8 cellular contexts compared by ENCODE assay signal in genomic region chr11:1308745-1309497, GRCh38. TPM values are rescaled to one million over a fixed set of nuclear protein-coding genes. Genes with fewer than 3 reads are reported as not detected.
DNase-seq lines count a peak whose midpoint lies in the region; ATAC-seq and TF ChIP-seq lines count a peak whose summit lies in the region.

No MANE protein-coding gene starts in this region.

- POLR2A ChIA-PET in CD4-positive, alpha-beta T cell (lab: Charles Lee) = interaction anchor here (1.0 to 2.2 kb wide), 11 partner anchors 9 to 266 kb away, joined by 3 to 21 read pairs (median 4); partner anchors contain the start of gene BRSK2

- TF ChIP-seq CTCF in CD4-positive, alpha-beta T cell (IDR thresholded peaks at IDR 0.05) = no peak

- H3K4me1 ChIP-seq in subcutaneous abdominal adipose tissue (ENCODE audit: control insufficient read depth in 5 of 5, insufficient read depth in 5 of 5, low read length in 5 of 5) = peaks cover 2 to 55% (median 37%) of the 10 kb centered on the region in 5 donors

- intact Hi-C loops in CD4-positive, alpha-beta T cell (cut with DNase I, micrococcal nuclease) = loop anchor here in 1 of 2 experiments (1.0 to 5.0 kb wide), 3 partner anchors 44 to 263 kb away; partner anchors contain the start of gene DUSP8

- peak overlapping the region in 4 of 5 donors; percentile 74 to 82 (median 80) for H3K9ac ChIP-seq in subcutaneous abdominal adipose tissue (ENCODE audit: low read length in 5 of 5)

- no peaks in the 10 kb centered on the region for H3K27me3 Mint-ChIP-seq in CD4-positive, alpha-beta T cell

- H3K4me3 Mint-ChIP-seq in CD4-positive, alpha-beta T cell = peak overlapping the region; percentile 87

- peak overlapping the region; percentile 48 for H3K27ac ChIP-seq in CD4-positive, alpha-beta T cell (ENCODE audit: low read depth, low read length)
- H3K27ac ChIP-seq in angular gyrus (ENCODE audit: low read depth, low read length) (peak overlapping the region; percentile 95), subcutaneous abdominal adipose tissue (ENCODE audit: low read depth, low read length) (peak overlapping the region; percentile 84)

- peak; percentile 16 for ATAC-seq in CD4-positive, alpha-beta T cell (ENCODE audit: poor library complexity)
- ATAC-seq in GM19463 (IDR thresholded peaks at IDR 0.05; ENCODE audit: unreplicated experiment) (peak; percentile 45), HG03469 (IDR thresholded peaks at IDR 0.05; ENCODE audit: unreplicated experiment) (peak; percentile 5)

- CTCF ChIA-PET in CD4-positive, alpha-beta T cell (lab: Charles Lee) = interaction anchor here (0.6 kb wide), 1 partner anchor 8 kb away, joined by 4 read pairs; no protein-coding TSS in a partner anchor

- peak overlapping the region; percentile 54 to 89 (median 70) for H3K4me3 ChIP-seq in subcutaneous abdominal adipose tissue (ENCODE audit: low read depth in 1 of 5, low read length in 5 of 5)

- H3K36me3 ChIP-seq in subcutaneous abdominal adipose tissue (ENCODE audit: control insufficient read depth in 5 of 5, insufficient read depth in 5 of 5, low read length in 5 of 5) = peaks cover 0 to 16% (median 7%) of the 10 kb centered on the region in 5 donors

- H3K27me3 ChIP-seq in CD4-positive, alpha-beta T cell (ENCODE audit: control insufficient read depth, insufficient read depth, low read length) = no peaks in the 10 kb centered on the region
- H3K27me3 ChIP-seq in subcutaneous abdominal adipose tissue (ENCODE audit: control insufficient read depth in 5 of 5, insufficient read depth in 4 of 5, low read length in 5 of 5) = no peaks in the 10 kb centered on the region

- peak in 1 of 10 experiments; percentile 38 for DNase-seq in CD4-positive, alpha-beta T cell
- DNase-seq in iris pigment epithelial cell (ENCODE audit: low read depth) = peak; percentile 24
- DNase-seq in NCI-H2227 treated with DMSO at 0.1 percent for 48 hours (lab: John Stamatoyannopoulos, UW) = no peak
- no peak for DNase-seq in amniotic stem cell (lab: John Stamatoyannopoulos, UW)

- H3K4me1 Mint-ChIP-seq in CD4-positive, alpha-beta T cell (ENCODE audit: low read depth) = peaks cover 54% of the 10 kb centered on the region

- H3K9me3 Mint-ChIP-seq in CD4-positive, alpha-beta T cell = no peaks in the 10 kb centered on the region

- H3K36me3 Mint-ChIP-seq in CD4-positive, alpha-beta T cell (ENCODE audit: low read depth) = peaks cover 5% of the 10 kb centered on the region

- peak overlapping the region; percentile 84 for H3K27ac Mint-ChIP-seq in CD4-positive, alpha-beta T cell

- H3K9me3 ChIP-seq in CD4-positive, alpha-beta T cell (ENCODE audit: control insufficient read depth, low read length) = no peaks in the 10 kb centered on the region
- H3K9me3 ChIP-seq in subcutaneous abdominal adipose tissue (ENCODE audit: control insufficient read depth in 5 of 5, low read length in 5 of 5) = peaks cover 3 to 11% (median 8%) of the 10 kb centered on the region in 5 donors

RNA-seq across cellular contexts. Expression of gene TOLLIP, which starts 0.5 kb away (rescaled TPM):
- 10 to 100 TPM; 38.9 to 41.0 TPM for total RNA-seq in CD4-positive, alpha-beta T cell
